Comparison of ENCODE assay signal across 8 cellular contexts in genomic region chr9:77177143-77177893, GRCh38. TPM values are rescaled to one million over a fixed set of nuclear protein-coding genes. Genes with fewer than 3 reads are reported as not detected.
DNase-seq lines count a peak whose midpoint lies in the region; ATAC-seq and TF ChIP-seq lines count a peak whose summit lies in the region.

TSS of gene VPS13A (plus strand) at chr9:77177534. CDS start at chr9:77177705, 171 bp downstream.

- H3K9me2 ChIP-seq in OCI-LY7 (ENCODE audit: insufficient read depth, low read length) = no peaks in the 10 kb centered on the region

- H2BK20ac ChIP-seq in IMR-90 (ENCODE audit: low read depth, low read length) = peak within 1 kb of the TSS; percentile 32

- peak within 1 kb of the TSS; percentile 94 for H3K23ac ChIP-seq in IMR-90 (ENCODE audit: low read depth, low read length)

- H3K4me3 ChIP-seq in IMR-90 (ENCODE audit: insufficient read depth, low read depth, low read length) (peak within 1 kb of the TSS; percentile 80), OCI-LY7 (ENCODE audit: low read depth, low read length, poor library complexity, severe bottlenecking) (peak within 1 kb of the TSS; percentile 86), epithelial cell of proximal tubule (ENCODE audit: low read depth, low read length) (peak within 1 kb of the TSS; percentile 78), mucosa of rectum (ENCODE audit: low read length in 2 of 2) (peak within 1 kb of the TSS; percentile 81 to 92)

- H3K79me1 ChIP-seq in IMR-90 (ENCODE audit: low read depth in 1 of 2, low read length in 2 of 2) = peaks cover 10 to 22% of the 10 kb centered on the region in 2 experiments; a peak in 3 of 4 replicates

- H3K14ac ChIP-seq in IMR-90 (replicated peaks; ENCODE audit: low read depth, low read length) = peak within 1 kb of the TSS; percentile 92

- peak within 1 kb of the TSS; percentile 73 for H3K56ac ChIP-seq in IMR-90 (ENCODE audit: extremely low read depth, insufficient read depth, low read length)

- peak within 1 kb of the TSS; percentile 59; the same call in 1 of the 3 replicates for H2BK15ac ChIP-seq in IMR-90 (ENCODE audit: low read depth, low read length)

- ATAC-seq in GM21528 (IDR thresholded peaks at IDR 0.05; ENCODE audit: low FRiP score, unreplicated experiment) (peak; percentile 84), IMR-90 (ENCODE audit: low read depth) (peak; percentile 92)

- no peak for TF ChIP-seq POLR2A in IMR-90 (IDR thresholded peaks at IDR 0.05; ENCODE audit: low read depth, low read length)

- no peak for TF ChIP-seq RAD21 in IMR-90 (IDR thresholded peaks at IDR 0.05; ENCODE audit: low read length)

- dilution Hi-C loops in IMR-90 (cut with HindIII; ENCODE audit: low sequenced_read_pairs, unreplicated experiment) = no loop called here

- 0 out of 2 replicates have a peak, but pooled peaks cover 1% of the 10 kb centered on the region for H3K4me1 ChIP-seq in IMR-90 (ENCODE audit: control insufficient read depth, insufficient read depth, low read length)
- H3K4me1 ChIP-seq in OCI-LY7 (ENCODE audit: insufficient read depth, low read length, poor library complexity, severe bottlenecking) = peaks cover 27% of the 10 kb centered on the region
- peaks cover 5 to 12% of the 10 kb centered on the region in 2 donors for H3K4me1 ChIP-seq in mucosa of rectum (ENCODE audit: control insufficient read depth in 2 of 2, insufficient read depth in 2 of 2, low read length in 2 of 2)

- H3K4me2 ChIP-seq in IMR-90 (ENCODE audit: low read depth, low read length) = peak within 1 kb of the TSS; percentile 86
- peak within 1 kb of the TSS; percentile 81 for H3K4me2 ChIP-seq in OCI-LY7 (ENCODE audit: low read length)

- H2AFZ ChIP-seq in IMR-90 (replicated peaks; ENCODE audit: low read length, poor library complexity) = peak within 1 kb of the TSS; percentile 96
- peak within 1 kb of the TSS; percentile 99 for H2AFZ ChIP-seq in OCI-LY7 (ENCODE audit: low read length)

- peaks cover 44% of the 10 kb centered on the region for H3K79me2 ChIP-seq in OCI-LY7 (ENCODE audit: insufficient read depth, low read depth, low read length)

- H4K8ac ChIP-seq in IMR-90 (ENCODE audit: low read depth in 2 of 2, low read length in 2 of 2) = peak within 1 kb of the TSS; percentile 78 to 82

- H3K27ac ChIP-seq in IMR-90 (ENCODE audit: insufficient read depth, low read length) (peak within 1 kb of the TSS; percentile 43), OCI-LY7 (ENCODE audit: low read depth, low read length, poor library complexity, severe bottlenecking) (peak within 1 kb of the TSS; percentile 58), mucosa of rectum (ENCODE audit: low read depth in 2 of 2, low read length in 2 of 2) (peak within 1 kb of the TSS; percentile 83 to 84)

- H2AK5ac ChIP-seq in IMR-90 (ENCODE audit: low read depth, low read length) = peak within 1 kb of the TSS; percentile 75

- H2BK5ac ChIP-seq in IMR-90 (ENCODE audit: low read depth, low read length, poor library complexity, severe bottlenecking) = peak within 1 kb of the TSS; percentile 27

- H4K91ac ChIP-seq in IMR-90 (ENCODE audit: insufficient read depth, low read depth, low read length) = peak within 1 kb of the TSS; percentile 59

- TF ChIP-seq CTCF in IMR-90 (conservative IDR thresholded peaks at IDR 0.05; ENCODE audit: low read depth, low read length) (peak; percentile 34), OCI-LY7 (conservative IDR thresholded peaks at IDR 0.05; ENCODE audit: low read length) (peak; percentile 42; the same call in 1 of the 2 replicates), epithelial cell of proximal tubule (conservative IDR thresholded peaks at IDR 0.05; ENCODE audit: low read depth, low read length) (no peak)

- peak within 1 kb of the TSS; percentile 3; the same call in 1 of the 2 replicates for H4K5ac ChIP-seq in IMR-90 (ENCODE audit: low read depth, low read length)

- BruUV-seq in IMR-90 (replicated peaks; lab: Mats Ljungman, UMichigan) (no TSS peak), OCI-LY7 (replicated peaks; lab: Mats Ljungman, UMichigan) (no TSS peak)

- peak within 1 kb of the TSS; percentile 93 for H2AK9ac ChIP-seq in IMR-90 (replicated peaks; ENCODE audit: low read depth, low read length, poor library complexity)

- H3K18ac ChIP-seq in IMR-90 (ENCODE audit: low read depth, low read length) = peak within 1 kb of the TSS; percentile 33

- no peaks in the 10 kb centered on the region for H3K9me1 ChIP-seq in IMR-90 (ENCODE audit: insufficient read depth, low read length)

- intact Hi-C loops in IMR-90 (cut with micrococcal nuclease) (loop anchor here (5.0 to 10.0 kb wide), 4 partner anchors 240 to 855 kb away; partner anchors contain the start of gene GNAQ), OCI-LY7 (cut with micrococcal nuclease; ENCODE audit: unreplicated experiment) (loop anchor here (5.0 to 10.0 kb wide), 4 partner anchors 785 to 1120 kb away; partner anchors contain the start of genes CEP78, PSAT1 and RFK)

- peaks cover 5% of the 10 kb centered on the region; the same call in 1 of the 2 replicates for H4K20me1 ChIP-seq in IMR-90 (ENCODE audit: insufficient read depth, low read length)
- H4K20me1 ChIP-seq in OCI-LY7 (ENCODE audit: insufficient read depth, low read length) = peaks cover 17% of the 10 kb centered on the region; the same call in 1 of the 2 replicates

- POLR2A ChIA-PET in IMR-90 (lab: Charles Lee; ENCODE audit: unreplicated experiment) (no interaction called here), OCI-LY7 (lab: Charles Lee) (interaction anchor here (0.5 to 1.0 kb wide), 3 partner anchors 155 to 1484 kb away, joined by 3 read pairs; no protein-coding TSS in a partner anchor)

- DNase-seq in DMS153 (lab: John Stamatoyannopoulos, UW) (peak; percentile 95), IMR-90 (peak; percentile 91), OCI-LY7 (ENCODE audit: low spot score) (peak; percentile 93), activated T-cell treated with anti-CD3 and anti-CD28 coated beads for 24 hours (ENCODE audit: low read depth) (peak; percentile 94), epithelial cell of proximal tubule (ENCODE audit: low read depth) (no peak)
- DNase-seq in stimulated activated CD8-positive, alpha-beta memory T cell treated with anti-CD3 and anti-CD28 coated beads, Interleukin-7, amount 100 ng/mL, for 1 hour (ENCODE audit: low read depth in 2 of 2) = peak; percentile 79

- no peaks in the 10 kb centered on the region for H3K36me3 ChIP-seq in IMR-90 (ENCODE audit: control insufficient read depth, insufficient read depth, low read length)
- H3K36me3 ChIP-seq in OCI-LY7 (ENCODE audit: insufficient read depth, low read length) = no peaks in the 10 kb centered on the region
- H3K36me3 ChIP-seq in mucosa of rectum (ENCODE audit: control insufficient read depth in 2 of 2, insufficient read depth in 2 of 2, low read length in 2 of 2) = no peaks in the 10 kb centered on the region

- in situ Hi-C loops in IMR-90 (cut with MboI; ENCODE audit: low sequenced_read_pairs) = loop anchor here (10.0 kb wide), 1 partner anchor 857 kb away; the partner anchor contains the start of gene GNAQ

- H3K27me3 ChIP-seq in IMR-90 (ENCODE audit: control insufficient read depth, insufficient read depth, low read length) (no peaks in the 10 kb centered on the region), mucosa of rectum (ENCODE audit: control insufficient read depth in 2 of 2, insufficient read depth in 2 of 2, low read length in 2 of 2) (no peaks in the 10 kb centered on the region)

- peak within 1 kb of the TSS; percentile 81 for H2BK120ac ChIP-seq in IMR-90 (ENCODE audit: low read depth, low read length)

- peak within 1 kb of the TSS; percentile 76 for H3K4ac ChIP-seq in IMR-90 (ENCODE audit: low read depth, low read length)

- no peaks in the 10 kb centered on the region for H3K9me3 ChIP-seq in IMR-90 (ENCODE audit: control insufficient read depth, insufficient read depth, low read length)
- no peaks in the 10 kb centered on the region for H3K9me3 ChIP-seq in OCI-LY7 (ENCODE audit: low read length)
- H3K9me3 ChIP-seq in mucosa of rectum (ENCODE audit: control insufficient read depth in 2 of 2, low read length in 2 of 2) = no peaks in the 10 kb centered on the region

- WGBS in IMR-90 (ENCODE audit: extremely low coverage in 2 of 2, insufficient read length in 1 of 2), 2 experiments = 1% methylated on average over 32 of the region's 89 CpGs; no CpG with 5 or more reads in 1 of the 2 experiments

- CTCF ChIA-PET in IMR-90 (lab: Yijun Ruan, JAX) (interaction anchor here (0.5 to 1.1 kb wide), 3 partner anchors 14 to 268 kb away, joined by 3 read pairs; no protein-coding TSS in a partner anchor), OCI-LY7 (lab: Charles Lee; ENCODE audit: unreplicated experiment) (no interaction called here)

- H3K9ac ChIP-seq in IMR-90 (ENCODE audit: low read depth, low read length) (peak within 1 kb of the TSS; percentile 69), mucosa of rectum (ENCODE audit: low read depth in 1 of 2, low read length in 2 of 2) (peak within 1 kb of the TSS; percentile 77 to 90)

TF ChIP-seq in IMR-90, 13 proteins besides CTCF, POLR2A, EP300 and RAD21:
- peak; percentile 53; the same call in 1 of the 2 replicates for TF ChIP-seq MAZ (IDR thresholded peaks at IDR 0.05; ENCODE audit: borderline replicate concordance, low read depth, low read length)
- no peak for TF ChIP-seq ELK1 (IDR thresholded peaks at IDR 0.05; ENCODE audit: borderline replicate concordance, low read depth, low read length)

RNA-seq across cellular contexts. Expression of gene VPS13A, which starts in this region (rescaled TPM):
- total RNA-seq in IMR-90 (2012; rRNA removed) (26.5 and 46.9 TPM in 2 replicates), OCI-LY7 (2022) (44.6 and 52.6 TPM in 2 replicates), epithelial cell of proximal tubule (10.4 and 13.2 TPM in 2 replicates)
- 8.0 and 10.4 TPM in 2 replicates for polyA plus RNA-seq in IMR-90 (2012; rRNA removed)
- polyA plus RNA-seq in IMR-90 (2012; cell fraction: cytosol; rRNA removed) = 0.41 and 0.84 TPM in 2 replicates
- polyA plus RNA-seq in IMR-90 (2012; cell fraction: nucleus; rRNA removed; ENCODE audit: low replicate concordance) = 3.6 and 52.1 TPM in 2 replicates
- 22.8 and 27.0 TPM in 2 replicates for total RNA-seq in OCI-LY7 (2014; rRNA removed; shearing (Covaris generic))
